In genomic region chr16:9058211-9058610, GRCh38 we compare ENCODE assay signal across 9 cellular contexts.
"Had no signal": no experiment of that assay in that cellular context is flagged by ENCODE, and none has a peak within 500 bp of the region (broad histone marks: within the 10 kb centered on the region; RNA-seq: fewer than 3 reads in every experiment).

No MANE protein-coding gene starts in this region.

- H2AFZ ChIP-seq: GM23248 had no signal

- H3K9ac ChIP-seq: GM23248 had no signal

- ATAC-seq: HCT116 had no signal

- H3K9me3 Mint-ChIP-seq: HFFc6, IgD-negative memory B cell had no signal

- H3K27ac Mint-ChIP-seq: HFFc6 had no signal

- FAIRE-seq: HTR-8/SVneo had no signal

- H3K9me3 ChIP-seq: HAP-1 had no signal

- H3K4me3 ChIP-seq: GM23248, HAP-1 had no signal

- H3K4me3 Mint-ChIP-seq: HFFc6, IgD-negative memory B cell had no signal

- H3K4me1 ChIP-seq: HAP-1 had no signal

- H3K27ac ChIP-seq: GM23248 had no signal

- H3K36me3 ChIP-seq: HAP-1 had no signal

- DNase-seq: GM23248, GOT3, H7, HFFc6, KG1 had no signal
